In the genomic region with DNA sequence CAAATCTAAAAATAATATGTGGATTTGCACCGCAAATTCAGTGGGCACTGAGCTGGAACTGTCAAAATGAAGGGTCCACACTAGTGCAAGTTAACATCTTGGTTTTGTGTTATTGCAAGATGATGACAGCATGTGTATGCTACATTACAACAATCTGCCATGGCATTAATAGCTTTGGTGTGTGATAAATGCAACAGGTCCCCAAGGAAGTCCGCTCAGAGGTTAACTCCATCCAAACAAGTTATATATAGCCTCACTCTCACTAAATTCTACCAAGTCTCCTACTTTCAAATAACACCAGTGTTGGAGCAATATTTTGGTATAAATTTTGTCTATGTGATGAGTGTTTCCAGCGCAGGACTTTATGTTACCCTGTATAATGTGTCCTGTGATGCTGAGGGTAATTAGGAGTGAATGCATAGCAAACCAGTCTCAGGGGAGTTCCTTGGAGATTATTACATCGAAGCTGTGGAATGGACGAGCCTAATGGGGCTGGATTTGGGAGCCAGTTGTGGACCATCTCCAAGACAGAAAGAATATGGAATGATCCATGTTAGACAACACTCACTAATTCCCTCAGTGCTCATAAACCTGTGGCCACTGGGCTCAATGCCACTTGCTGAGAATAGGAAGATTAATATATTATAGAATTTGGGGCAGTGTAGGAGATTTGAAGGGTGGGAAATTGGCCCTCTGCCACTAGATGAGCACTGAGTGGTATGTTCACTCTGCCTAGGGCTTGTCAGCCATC, we compare ENCODE assay signal across 17 cellular contexts.
"Had no signal": no experiment of that assay in that cellular context is flagged by ENCODE, and none has a peak within 500 bp of the region (broad histone marks: within the 10 kb centered on the region; RNA-seq: fewer than 3 reads in every experiment).

No MANE protein-coding gene starts in this region.

- FAIRE-seq: RCC 7860 had no signal

- H3K9me3 ChIP-seq: breast epithelium had no signal

- ATAC-seq: activated CD4-positive, CD25-positive, alpha-beta regulatory T cell treated with anti-CD3 and anti-CD28 coated beads, Interleukin-2, amount 50 U/mL, for 24 hours; activated CD8-positive, alpha-beta T cell treated with anti-CD3 and anti-CD28 coated beads for 36 hours; activated T-cell treated with anti-CD3 and anti-CD28 coated beads, Interleukin-2, amount 50 U/mL, for 72 hours had no signal

- DNase-seq: activated CD4-positive, alpha-beta T cell treated with anti-CD3 and anti-CD28 coated beads for 4 hours; activated CD8-positive, alpha-beta memory T cell treated with anti-CD3 and anti-CD28 coated beads, Interleukin-2, amount 50 U/mL, for 4 hours; activated CD8-positive, alpha-beta T cell treated with anti-CD3 and anti-CD28 coated beads for 36 hours; activated T-cell treated with anti-CD3 and anti-CD28 coated beads, Interleukin-2, amount 50 U/mL, for 72 hours; aorta; caudate nucleus; KG1; NCI-H1048; NCI-H146; NCI-H2029; NCI-H2107; NCI-H69; NK-92 treated with Interleukin-12 subunit alpha and Interleukin-12 subunit beta, amount 100 ng/mL, for 24 hours; SHP77 treated with DMSO at 0.1 percent for 48 hours had no signal

- H3K36me3 ChIP-seq: breast epithelium had no signal

- H3K4me3 ChIP-seq: breast epithelium had no signal

- H3K27me3 ChIP-seq: breast epithelium had no signal

- H3K4me1 ChIP-seq: breast epithelium had no signal

- H3K27ac ChIP-seq: breast epithelium had no signal
